17 cellular contexts compared by ENCODE assay signal in the genomic region with DNA sequence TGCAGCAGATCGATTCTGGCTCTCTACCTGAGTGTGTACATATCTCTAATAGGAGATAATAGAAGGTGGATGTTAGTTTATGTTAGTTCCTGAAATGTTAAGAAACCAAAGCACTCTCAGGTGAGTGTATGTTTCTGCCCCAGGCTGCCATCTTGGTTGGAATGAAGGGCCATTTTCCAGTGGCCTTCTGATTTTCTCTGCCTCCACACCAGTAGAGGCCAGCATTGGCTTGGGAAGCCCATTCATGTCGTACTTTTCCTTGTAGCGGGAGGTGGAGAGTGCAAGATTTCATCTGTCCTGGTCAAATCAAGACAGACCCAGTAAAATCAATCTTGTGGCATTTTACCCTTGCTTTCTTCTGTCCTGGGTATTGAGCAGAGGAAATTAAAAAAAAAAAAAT.
DNase-seq lines count a peak whose midpoint lies in the region; ATAC-seq, FAIRE-seq and TF ChIP-seq lines count a peak whose summit lies in the region.
"Had no signal": no experiment of that assay in that cellular context is flagged by ENCODE, and none has a peak within 500 bp of the region (broad histone marks: within the 10 kb centered on the region; RNA-seq: fewer than 3 reads in every experiment).

No MANE protein-coding gene starts in this region.

- H3K14ac ChIP-seq in H9 (ENCODE audit: insufficient read depth, low read length) = peak overlapping the region; percentile 31; the same call in 1 of the 2 replicates

- H3K4me3 Mint-ChIP-seq in H9 = no peak overlapping the region
- H3K4me3 Mint-ChIP-seq in astrocyte (ENCODE audit: unreplicated experiment) = no peak overlapping the region
- H3K4me3 Mint-ChIP-seq in nephron progenitor cell = peak overlapping the region; percentile 30
- H3K4me3 Mint-ChIP-seq: CD4-positive, CD25-positive, alpha-beta regulatory T cell; HFFc6 had no signal

- H4K8ac ChIP-seq in H9 (replicated peaks; ENCODE audit: insufficient read length, low read depth, low read length) = no peak overlapping the region

- no peak for ATAC-seq in heart right ventricle
- ATAC-seq: Panc1 had no signal

- H3K79me1 ChIP-seq in H9 (ENCODE audit: insufficient read depth, low read depth, low read length, poor library complexity, severe bottlenecking) = no peaks in the 10 kb centered on the region

- no peak overlapping the region for H3K56ac ChIP-seq in H9 (ENCODE audit: insufficient read length, low read depth, low read length)

- peak overlapping the region in 2 of 3 experiments; percentile 41 to 42; a peak in 2 of 7 replicates for H3K27ac Mint-ChIP-seq in H9
- peak overlapping the region; percentile 44 for H3K27ac Mint-ChIP-seq in astrocyte (ENCODE audit: unreplicated experiment)
- peak overlapping the region; percentile 99 for H3K27ac Mint-ChIP-seq in nephron progenitor cell
- H3K27ac Mint-ChIP-seq: CD4-positive, CD25-positive, alpha-beta regulatory T cell; HFFc6 had no signal

- H3K4me1 ChIP-seq in H9 (ENCODE audit: insufficient read depth, low read length) (no peaks in the 10 kb centered on the region; the same call in 1 of the 2 replicates), astrocyte (ENCODE audit: insufficient read depth, low read length) (no peaks in the 10 kb centered on the region), heart right ventricle (no peaks in the 10 kb centered on the region), osteoblast (ENCODE audit: insufficient read depth, low read length) (peaks cover 7% of the 10 kb centered on the region)

- WGBS in H9 (ENCODE audit: extremely low coverage, insufficient read length, low lambda C conversion rate) = no CpG with 5 or more reads among the region's 3 CpGs
- 91 to 95% methylated on average over 3 of the region's 3 CpGs for WGBS in heart right ventricle, 2 donors

- H3K27me3 Mint-ChIP-seq in H9 (ENCODE audit: low read depth) (peaks cover 4% of the 10 kb centered on the region), astrocyte (ENCODE audit: low read depth, unreplicated experiment) (peaks cover 12% of the 10 kb centered on the region), nephron progenitor cell (ENCODE audit: low read depth, poor library complexity) (peaks cover 3% of the 10 kb centered on the region)
- H3K27me3 Mint-ChIP-seq: CD4-positive, CD25-positive, alpha-beta regulatory T cell had no signal

- H2BK5ac ChIP-seq in H9 (ENCODE audit: insufficient read length, low read length) = no peak overlapping the region

- H4K91ac ChIP-seq in H9 (ENCODE audit: insufficient read length, low read depth, low read length) = peak overlapping the region; percentile 82

- H3K27ac ChIP-seq in H9 (ENCODE audit: insufficient read length, low read depth, low read length) = no peak overlapping the region
- H3K27ac ChIP-seq in astrocyte (ENCODE audit: low read depth, low read length) = no peak overlapping the region
- no peak overlapping the region for H3K27ac ChIP-seq in heart right ventricle
- no peak overlapping the region for H3K27ac ChIP-seq in osteoblast (ENCODE audit: low read depth, low read length)

- H3K4me2 ChIP-seq in H9 (ENCODE audit: insufficient read depth, insufficient read length, low read length) = no peak overlapping the region
- H3K4me2 ChIP-seq in astrocyte (ENCODE audit: low read length) = no peak overlapping the region
- no peak overlapping the region for H3K4me2 ChIP-seq in osteoblast (ENCODE audit: insufficient read depth, low read length)

- no peak for FAIRE-seq in astrocyte (lab: Jason Lieb, UNC)

- H3T11ph ChIP-seq in H9 (ENCODE audit: low read length) = peak overlapping the region; percentile 97

- no peak overlapping the region for H3K23ac ChIP-seq in H9 (ENCODE audit: insufficient read length, low read depth, low read length)

- no peaks in the 10 kb centered on the region for H3K23me2 ChIP-seq in H9 (ENCODE audit: insufficient read length, low read depth, low read length, poor library complexity, severe bottlenecking)

- no peak overlapping the region for H4K5ac ChIP-seq in H9 (ENCODE audit: insufficient read length, low read depth, low read length)

- H3K9me3 ChIP-seq in H9 (ENCODE audit: control insufficient read depth, low read depth, low read length) = no peaks in the 10 kb centered on the region
- no peaks in the 10 kb centered on the region for H3K9me3 ChIP-seq in astrocyte (ENCODE audit: insufficient read depth, low read depth, low read length)
- H3K9me3 ChIP-seq in heart right ventricle = peaks cover 0 to 5% (median 0%) of the 10 kb centered on the region in 11 donors
- H3K9me3 ChIP-seq in osteoblast (ENCODE audit: low read depth, low read length) = no peaks in the 10 kb centered on the region

- H3K18ac ChIP-seq in H9 (ENCODE audit: insufficient read length, low read depth, low read length) = peak overlapping the region; percentile 85

- peak; percentile 30; the same call in 1 of the 3 replicates for TF ChIP-seq CTCF in H9 (conservative IDR thresholded peaks at IDR 0.05)
- no peak for TF ChIP-seq CTCF in astrocyte (IDR thresholded peaks at IDR 0.05; ENCODE audit: insufficient read depth, low read depth, low read length)
- TF ChIP-seq CTCF in fibroblast of villous mesenchyme (IDR thresholded peaks at IDR 0.05; ENCODE audit: insufficient read depth, low read depth, low read length) = peak; percentile 15
- TF ChIP-seq CTCF in nephron progenitor cell (IDR thresholded peaks at IDR 0.05) = no peak
- TF ChIP-seq CTCF in heart right ventricle (IDR thresholded peaks at IDR 0.05) = no peak
- TF ChIP-seq CTCF in osteoblast (IDR thresholded peaks at IDR 0.05; ENCODE audit: extremely low read depth, low read depth, low read length) = no peak

- peak overlapping the region; percentile 65 for H2AK5ac ChIP-seq in H9 (ENCODE audit: insufficient read length, low read length)

- no peak overlapping the region for H2BK20ac ChIP-seq in H9 (ENCODE audit: low read depth, low read length, poor library complexity, severe bottlenecking)

- H3K36me3 ChIP-seq in astrocyte (ENCODE audit: insufficient read depth, low read length) (no peaks in the 10 kb centered on the region), heart right ventricle (no peaks in the 10 kb centered on the region), osteoblast (ENCODE audit: insufficient read depth, low read length) (no peaks in the 10 kb centered on the region)

- H2BK15ac ChIP-seq in H9 (ENCODE audit: low read depth, low read length) = no peak overlapping the region

- H4K20me1 ChIP-seq in H9 (ENCODE audit: control insufficient read depth, insufficient read depth, insufficient read length) = no peaks in the 10 kb centered on the region
- H4K20me1 ChIP-seq in astrocyte (ENCODE audit: insufficient read depth, low read length) = no peaks in the 10 kb centered on the region
- no peaks in the 10 kb centered on the region for H4K20me1 ChIP-seq in osteoblast (ENCODE audit: insufficient read depth, low read length)

- H3K4ac ChIP-seq in H9 (ENCODE audit: low read depth, low read length) = peak overlapping the region; percentile 69; the same call in 1 of the 2 replicates

- H3K4me3 ChIP-seq in astrocyte (ENCODE audit: insufficient read depth, low read depth, low read length) = no peak overlapping the region
- no peak overlapping the region for H3K4me3 ChIP-seq in fibroblast of villous mesenchyme (ENCODE audit: low read depth, low read length)
- no peak overlapping the region for H3K4me3 ChIP-seq in heart right ventricle
- no peak overlapping the region for H3K4me3 ChIP-seq in osteoblast (ENCODE audit: insufficient read depth, low read length)

- peaks cover 15 to 25% of the 10 kb centered on the region in 2 experiments for H3K4me1 Mint-ChIP-seq in H9
- peaks cover 7% of the 10 kb centered on the region for H3K4me1 Mint-ChIP-seq in astrocyte (ENCODE audit: low read depth, unreplicated experiment)
- peaks cover 78% of the 10 kb centered on the region for H3K4me1 Mint-ChIP-seq in nephron progenitor cell
- H3K4me1 Mint-ChIP-seq: CD4-positive, CD25-positive, alpha-beta regulatory T cell had no signal

- no peak overlapping the region for H3K9ac ChIP-seq in H9 (ENCODE audit: extremely low read depth, insufficient read length, low read length)
- no peak overlapping the region for H3K9ac ChIP-seq in astrocyte (ENCODE audit: low read length)

- intact Hi-C loops in heart right ventricle (cut with DNase I) = no loop called here

- peak; percentile 39 for DNase-seq in H9
- no peak for DNase-seq in astrocyte (ENCODE audit: low read depth)
- DNase-seq in fibroblast of villous mesenchyme (ENCODE audit: low read depth) = no peak
- no peak for DNase-seq in nephron progenitor cell
- no peak for DNase-seq in heart right ventricle
- DNase-seq in NCI-H82 (lab: John Stamatoyannopoulos, UW) = no peak
- no peak for DNase-seq in osteoblast (ENCODE audit: insufficient read length, low spot score, missing footprints)
- no peak for DNase-seq in amniotic stem cell (lab: John Stamatoyannopoulos, UW)
- DNase-seq: ACHN; CD4-positive, CD25-positive, alpha-beta regulatory T cell; GF-D8; GOT3; HFFc6; NCI-H1092; NCI-H2107; SHP77 had no signal

- H2BK120ac ChIP-seq in H9 (ENCODE audit: low read depth, low read length, poor library complexity, severe bottlenecking) = peak overlapping the region; percentile 88

- H2BK12ac ChIP-seq in H9 (ENCODE audit: insufficient read length, low read depth, low read length) = peak overlapping the region; percentile 98

- no peaks in the 10 kb centered on the region; a peak in 1 of 7 replicates for H3K36me3 Mint-ChIP-seq in H9 (ENCODE audit: insufficient read depth in 1 of 3, low read depth in 3 of 3)
- H3K36me3 Mint-ChIP-seq in astrocyte (ENCODE audit: low read depth, unreplicated experiment) = no peaks in the 10 kb centered on the region
- H3K36me3 Mint-ChIP-seq in nephron progenitor cell (ENCODE audit: low read depth) = peaks cover 14% of the 10 kb centered on the region
- H3K36me3 Mint-ChIP-seq: CD4-positive, CD25-positive, alpha-beta regulatory T cell had no signal

- H3K79me2 ChIP-seq in H9 (ENCODE audit: insufficient read depth, low read length) (no peaks in the 10 kb centered on the region), astrocyte (ENCODE audit: insufficient read depth, low read length) (no peaks in the 10 kb centered on the region), osteoblast (ENCODE audit: insufficient read depth, low read length) (no peaks in the 10 kb centered on the region)

- H3K9me3 Mint-ChIP-seq in H9 (peaks cover 2 to 3% of the 10 kb centered on the region in 2 experiments; a peak in 3 of 5 replicates), astrocyte (ENCODE audit: unreplicated experiment) (no peaks in the 10 kb centered on the region), nephron progenitor cell (peaks cover 19% of the 10 kb centered on the region)

- no peaks in the 10 kb centered on the region for H3K27me3 ChIP-seq in H9 (ENCODE audit: insufficient read depth, low read length)
- H3K27me3 ChIP-seq in astrocyte (ENCODE audit: insufficient read depth, low read length) = peaks cover 2% of the 10 kb centered on the region
- H3K27me3 ChIP-seq in heart right ventricle = peaks cover 0 to 12% (median 0%) of the 10 kb centered on the region in 7 donors
- peaks cover 9% of the 10 kb centered on the region for H3K27me3 ChIP-seq in osteoblast (ENCODE audit: insufficient read depth, low read length)

- H2AFZ ChIP-seq in H9 (ENCODE audit: low read length) (no peak overlapping the region), astrocyte (ENCODE audit: low read depth, low read length) (no peak overlapping the region), osteoblast (ENCODE audit: low read length) (no peak overlapping the region)

Comparison
In these comparisons a context has a peak if more than half of its experiments do, and no peak if none do; other contexts are left out.
1. H3K27ac Mint-ChIP-seq: peak in every context shown above with its lines; median percentile 99 in nephron progenitor cell; 44 in astrocyte; 42 in H9.
2. CTCF ChIP-seq: peak in H9 (single experiment) and fibroblast of villous mesenchyme (single experiment); none in astrocyte (single experiment), nephron progenitor cell (single experiment), heart right ventricle (0 of 9) and osteoblast (single experiment).